Comparison of ENCODE assay signal across 9 cellular contexts in genomic region chr10:70354566-70355233, GRCh38. TPM values are rescaled to one million over a fixed set of nuclear protein-coding genes. Genes with fewer than 3 reads are reported as not detected.
DNase-seq lines count a peak whose midpoint lies in the region; ATAC-seq and TF ChIP-seq lines count a peak whose summit lies in the region.
"Had no signal": no experiment of that assay in that cellular context is flagged by ENCODE, and none has a peak within 500 bp of the region (broad histone marks: within the 10 kb centered on the region; RNA-seq: fewer than 3 reads in every experiment).

No MANE protein-coding gene starts in this region.

- DNase-seq in left lung (no peak), SW 1271 (lab: John Stamatoyannopoulos, UW) (no peak), brain microvascular endothelial cell (no peak)
- DNase-seq: NCI-H1048 had no signal

- H3K9ac ChIP-seq in BLaER1 = peak overlapping the region; percentile 45; the same call in 1 of the 2 replicates

- H3K9me3 ChIP-seq in BLaER1 = no peaks in the 10 kb centered on the region
- no peaks in the 10 kb centered on the region for H3K9me3 ChIP-seq in left lung

- intact Hi-C loops in left lung (cut with DNase I) = loop anchor here in 1 of 2 donors (5.0 kb wide), 1 partner anchor 137 kb away; no protein-coding TSS in a partner anchor

- H3K27ac ChIP-seq in BLaER1 (peak overlapping the region; percentile 59), left lung (peak overlapping the region; percentile 50 to 57), brain microvascular endothelial cell (no peak overlapping the region)

- 0 out of 2 replicates have a peak overlapping the region, but pooled peaks have one; percentile 20 for H3K4me3 ChIP-seq in BLaER1
- H3K4me3 ChIP-seq in left lung = no peak overlapping the region
- H3K4me3 ChIP-seq in brain microvascular endothelial cell (ENCODE audit: low read depth, low read length) = no peak overlapping the region

- peak overlapping the region; percentile 86 for H3K4me2 ChIP-seq in BLaER1

- H3K4me1 Mint-ChIP-seq in IgD-negative memory B cell = peaks cover 16 to 27% (median 24%) of the 10 kb centered on the region in 3 donors

- peak; percentile 32 for ATAC-seq in GM18909 (IDR thresholded peaks at IDR 0.05; ENCODE audit: poor library complexity, unreplicated experiment)
- no peak for ATAC-seq in left lung
- ATAC-seq in HG02981 (IDR thresholded peaks at IDR 0.05; ENCODE audit: unreplicated experiment) = no peak
- ATAC-seq in GM19324 (IDR thresholded peaks at IDR 0.05; ENCODE audit: low FRiP score, unreplicated experiment) = no peak

- peaks cover 15% of the 10 kb centered on the region; the same call in 1 of the 2 replicates for H4K20me1 ChIP-seq in BLaER1

- peak overlapping the region in 1 of 3 donors; percentile 33 for H3K27ac Mint-ChIP-seq in IgD-negative memory B cell

- H3K4me3 Mint-ChIP-seq in IgD-negative memory B cell = peak overlapping the region; percentile 68 to 93 (median 86)

- H3K4me1 ChIP-seq in BLaER1 = peaks cover 42% of the 10 kb centered on the region
- H3K4me1 ChIP-seq in left lung = peaks cover 15 to 62% of the 10 kb centered on the region in 2 donors

- TF ChIP-seq CTCF in left lung (IDR thresholded peaks at IDR 0.05) (no peak), brain microvascular endothelial cell (IDR thresholded peaks at IDR 0.05; ENCODE audit: low read depth, low read length, missing control alignments) (no peak)

- H3K27me3 ChIP-seq in BLaER1 = no peaks in the 10 kb centered on the region
- H3K27me3 ChIP-seq in left lung = no peaks in the 10 kb centered on the region
- H3K27me3 ChIP-seq in brain microvascular endothelial cell (replicated peaks) = no peaks in the 10 kb centered on the region

- no peaks in the 10 kb centered on the region for H3K36me3 Mint-ChIP-seq in IgD-negative memory B cell

- in situ Hi-C loops in brain microvascular endothelial cell (cut with HindIII; ENCODE audit: low pct_ligation_motif_present, low sequenced_read_pairs) = no loop called here

- no peaks in the 10 kb centered on the region for H3K36me3 ChIP-seq in BLaER1
- H3K36me3 ChIP-seq in left lung = no peaks in the 10 kb centered on the region
- H3K36me3 ChIP-seq in brain microvascular endothelial cell (replicated peaks) = no peaks in the 10 kb centered on the region

- H3K27me3 Mint-ChIP-seq in IgD-negative memory B cell = peaks cover 2% of the 10 kb centered on the region

- H3K9me3 Mint-ChIP-seq in IgD-negative memory B cell = no peaks in the 10 kb centered on the region

RNA-seq across cellular contexts. Expression of gene LRRC20, which starts 27.7 kb away (rescaled TPM):
- polyA plus RNA-seq in IgD-negative memory B cell = 1.9 TPM
- 10 to 100 TPM; 22.9 to 26.6 TPM for total RNA-seq in left lung

RNA-seq across cellular contexts. Expression of gene EIF4EBP2, which starts 49.2 kb away (rescaled TPM):
- polyA plus RNA-seq in IgD-negative memory B cell = 39.6 TPM
- total RNA-seq in left lung = 10 to 100 TPM; 74.7 to 80.5 TPM
